ENCODE assay signal across 8 cellular contexts in genomic region chr13:113490496-113491417, GRCh38. TPM values are rescaled to one million over a fixed set of nuclear protein-coding genes. Genes with fewer than 3 reads are reported as not detected.
A peak's percentile ranks its signal among the peaks of the same experiment; 100 is the strongest.
DNase-seq lines count a peak whose midpoint lies in the region; ATAC-seq and TF ChIP-seq lines count a peak whose summit lies in the region.

Gene DCUN1D2 (minus strand): TSS chr13:113490711. CDS start chr13:113490669, 42 bp downstream.

- H4K20me1 ChIP-seq in OCI-LY3 (ENCODE audit: insufficient read depth, low read length), result peaks cover 37% of the 10 kb centered on the region

- H3K9me3 ChIP-seq in Caco-2 (no peaks in the 10 kb centered on the region), OCI-LY3 (ENCODE audit: insufficient read depth, low read length) (no peaks in the 10 kb centered on the region), mucosa of stomach (ENCODE audit: control insufficient read depth, low read length) (no peaks in the 10 kb centered on the region)

- H3K36me3 ChIP-seq in Caco-2 (ENCODE audit: control insufficient read depth, insufficient read depth, low read length), result peaks cover 6% of the 10 kb centered on the region
- peaks cover 6% of the 10 kb centered on the region for H3K36me3 ChIP-seq in OCI-LY3 (replicated peaks; ENCODE audit: low read depth, low read length)
- H3K36me3 ChIP-seq in mucosa of stomach (ENCODE audit: control insufficient read depth, insufficient read depth, low read length), result no peaks in the 10 kb centered on the region

- H3K4me3 Mint-ChIP-seq in Caco-2 (ENCODE audit: unreplicated experiment), result peak within 1 kb of the TSS; percentile 90

- H3K9me3 Mint-ChIP-seq in Caco-2 (ENCODE audit: unreplicated experiment), result no peaks in the 10 kb centered on the region

- DNase-seq in Caco-2 (peak; percentile 95 to 98), HS-27A (ENCODE audit: low read depth) (peak; percentile 48), activated T-cell treated with anti-CD3 and anti-CD28 coated beads for 24 hours (ENCODE audit: low read depth) (peak; percentile 62), epithelial cell of proximal tubule (ENCODE audit: low read depth) (no peak)
- peak; percentile 85 for DNase-seq in stimulated activated CD8-positive, alpha-beta memory T cell treated with anti-CD3 and anti-CD28 coated beads, Interleukin-4, amount 100 ng/mL, for 48 hours

- POLR2A ChIA-PET in Caco-2 (lab: Charles Lee), result interaction anchor here (0.6 kb wide), 2 partner anchors 35 to 93 kb away, joined by 4 to 8 read pairs; no protein-coding TSS in a partner anchor

- peaks cover 41% of the 10 kb centered on the region for H3K4me1 Mint-ChIP-seq in Caco-2 (ENCODE audit: low read depth, unreplicated experiment)

- peaks cover 70% of the 10 kb centered on the region for H3K79me2 ChIP-seq in OCI-LY3 (ENCODE audit: low read length)

- H3K4me3 ChIP-seq in Caco-2 (ENCODE audit: low read depth, low read length), result peak within 1 kb of the TSS; percentile 73
- H3K4me3 ChIP-seq in OCI-LY3 (ENCODE audit: low read length), result peak within 1 kb of the TSS; percentile 93
- H3K4me3 ChIP-seq in epithelial cell of proximal tubule (ENCODE audit: low read depth, low read length), result peak within 1 kb of the TSS; percentile 83
- H3K4me3 ChIP-seq in mucosa of stomach (ENCODE audit: low read length), result peak within 1 kb of the TSS; percentile 71

- ATAC-seq in GM19468 (IDR thresholded peaks at IDR 0.05; ENCODE audit: extremely low read depth, unreplicated experiment), result peak; percentile 81

- H3K4me1 ChIP-seq in Caco-2 (peaks cover 37% of the 10 kb centered on the region), OCI-LY3 (ENCODE audit: low read length) (peaks cover 37% of the 10 kb centered on the region), mucosa of stomach (ENCODE audit: control insufficient read depth, insufficient read depth, low read length) (peaks cover 28% of the 10 kb centered on the region)

- TF ChIP-seq CTCF in Caco-2 (IDR thresholded peaks at IDR 0.05; ENCODE audit: insufficient read depth in 1 of 2, low read depth in 1 of 2, low read length in 1 of 2, severe bottlenecking in 1 of 2, unreplicated experiment in 1 of 2), result no peak
- TF ChIP-seq CTCF in OCI-LY3 (IDR thresholded peaks at IDR 0.05; ENCODE audit: low read depth, low read length), result no peak
- TF ChIP-seq CTCF in epithelial cell of proximal tubule (conservative IDR thresholded peaks at IDR 0.05; ENCODE audit: low read depth, low read length), result no peak

- H3K4me2 ChIP-seq in OCI-LY3 (ENCODE audit: low read length), result peak within 1 kb of the TSS; percentile 94

- H3K27me3 ChIP-seq in Caco-2 (replicated peaks; ENCODE audit: control insufficient read depth, insufficient read depth, low read length) (no peaks in the 10 kb centered on the region), OCI-LY3 (ENCODE audit: low read depth, low read length) (no peaks in the 10 kb centered on the region), mucosa of stomach (ENCODE audit: control insufficient read depth, insufficient read depth, low read length) (no peaks in the 10 kb centered on the region)

- no TSS peak for BruUV-seq in Caco-2 (replicated peaks; lab: Mats Ljungman, UMichigan)

- CTCF ChIA-PET in Caco-2 (lab: Charles Lee), result interaction anchor here (1.1 kb wide), 1 partner anchor 42 kb away, joined by 3 read pairs; no protein-coding TSS in a partner anchor

- peak within 1 kb of the TSS; percentile 58 for H2AFZ ChIP-seq in OCI-LY3 (ENCODE audit: low read depth, low read length)

- no peaks in the 10 kb centered on the region for H3K27me3 Mint-ChIP-seq in Caco-2 (ENCODE audit: insufficient read depth, unreplicated experiment)

- intact Hi-C loops in Caco-2 (cut with micrococcal nuclease; ENCODE audit: unreplicated experiment), result loop anchor here (2.0 kb wide), 1 partner anchor 72 kb away; no protein-coding TSS in a partner anchor

- peak within 1 kb of the TSS; percentile 82 for H3K9ac ChIP-seq in OCI-LY3 (ENCODE audit: low read length)
- peak within 1 kb of the TSS; percentile 97 for H3K9ac ChIP-seq in mucosa of stomach (ENCODE audit: low read length)

- peak within 1 kb of the TSS; percentile 40 for H3K27ac ChIP-seq in OCI-LY3 (ENCODE audit: low read length)

- H3K27ac Mint-ChIP-seq in Caco-2 (ENCODE audit: unreplicated experiment), result peak within 1 kb of the TSS; percentile 74

- H3K36me3 Mint-ChIP-seq in Caco-2 (ENCODE audit: insufficient read depth, unreplicated experiment), result peaks cover 28% of the 10 kb centered on the region

RNA-seq across cellular contexts. Expression of gene DCUN1D2, which starts in this region (rescaled TPM):
- total RNA-seq in Caco-2 (2022) (59.4 and 59.9 TPM in 2 replicates), epithelial cell of proximal tubule (8.1 and 8.7 TPM in 2 replicates)
